Comparison of ENCODE assay signal across 1 cellular context in genomic region chr13:113325779-113326178, GRCh38.
TF ChIP-seq lines count a peak whose summit lies in the region.

No MANE protein-coding gene starts in this region.

TF ChIP-seq in H1, 55 proteins besides CTCF, POLR2A, EP300 and RAD21:
- TF ChIP-seq TAF1 (IDR thresholded peaks at IDR 0.05; ENCODE audit: low read depth, low read length) (no peak), CTBP2 (IDR thresholded peaks at IDR 0.05; ENCODE audit: borderline replicate concordance, insufficient read depth, insufficient read length, low read length) (no peak), E2F6 (IDR thresholded peaks at IDR 0.05) (no peak), MAFK (IDR thresholded peaks at IDR 0.05; ENCODE audit: low read depth, low read length) (no peak), JUN (IDR thresholded peaks at IDR 0.05; ENCODE audit: low read depth, low read length) (no peak), SIRT6 (IDR thresholded peaks at IDR 0.05; ENCODE audit: low read length) (no peak), BACH1 (IDR thresholded peaks at IDR 0.05; ENCODE audit: low read length) (no peak), POLR2AphosphoS5 (IDR thresholded peaks at IDR 0.05; ENCODE audit: low read depth, low read length) (no peak), SP1 (IDR thresholded peaks at IDR 0.05; ENCODE audit: low read depth, low read length) (no peak), TCF12 (IDR thresholded peaks at IDR 0.05; ENCODE audit: low read depth, low read length) (no peak), FOSL1 (IDR thresholded peaks at IDR 0.05; ENCODE audit: insufficient read depth, low read depth, low read length) (no peak), ZNF274 (IDR thresholded peaks at IDR 0.05; ENCODE audit: borderline replicate concordance, extremely low read depth, low read length) (no peak), BCL11A (IDR thresholded peaks at IDR 0.05; ENCODE audit: low read depth in 2 of 2, low read length in 2 of 2) (no peak), PHF8 (conservative IDR thresholded peaks at IDR 0.05; ENCODE audit: low read depth, low read length) (no peak), CEBPB (IDR thresholded peaks at IDR 0.05; ENCODE audit: low read depth, low read length) (no peak), GTF2F1 (IDR thresholded peaks at IDR 0.05; ENCODE audit: borderline replicate concordance, low read depth, low read length) (no peak), ASH2L (IDR thresholded peaks at IDR 0.05; ENCODE audit: low read length) (no peak), CBX5 (IDR thresholded peaks at IDR 0.05; ENCODE audit: low read depth, low read length) (no peak), SUZ12 (IDR thresholded peaks at IDR 0.05; ENCODE audit: low read length) (no peak), RFX5 (IDR thresholded peaks at IDR 0.05; ENCODE audit: borderline replicate concordance, low read depth, low read length) (no peak)
